ENCODE assay signal across 18 cellular contexts in genomic region chr16:74564451-74564984, GRCh38. TPM values are rescaled to one million over a fixed set of nuclear protein-coding genes. Genes with fewer than 3 reads are reported as not detected.
A peak's percentile ranks its signal among the peaks of the same experiment; 100 is the strongest.
DNase-seq lines count a peak whose midpoint lies in the region; ATAC-seq and TF ChIP-seq lines count a peak whose summit lies in the region.
"Had no signal": no experiment of that assay in that cellular context is flagged by ENCODE, and none has a peak within 500 bp of the region (broad histone marks: within the 10 kb centered on the region; RNA-seq: fewer than 3 reads in every experiment).

No MANE protein-coding gene starts in this region.

- DNase-seq in activated CD4-positive, alpha-beta memory T cell treated with anti-CD3 and anti-CD28 coated beads for 36 hours: no peak
- DNase-seq in activated CD4-positive, alpha-beta memory T cell treated with anti-CD3 and anti-CD28 coated beads, Interleukin-2, amount 10 ng/mL, durations not matched to agents 7 days and 5 days: no peak
- no peak for DNase-seq in CD4-positive, alpha-beta T cell
- DNase-seq in T-cell (no peak), HCEC 1CT (no peak), NCI-H2081 treated with DMSO at 0.1 percent for 48 hours (lab: John Stamatoyannopoulos, UW) (no peak), NCI-H774 (lab: John Stamatoyannopoulos, UW) (no peak)
- DNase-seq in naive thymus-derived CD4-positive, alpha-beta T cell: no peak
- DNase-seq: Caco-2, caudate nucleus, DMS79 treated with DMSO at 0.1 percent for 48 hours, H7, NCI-H1105, NCI-H2029, NCI-H345, T-helper 9 cell, WERI-Rb-1 had no signal

- no peaks in the 10 kb centered on the region for H3K9me3 Mint-ChIP-seq in activated CD4-positive, alpha-beta memory T cell treated with anti-CD3 and anti-CD28 coated beads for 36 hours
- no peaks in the 10 kb centered on the region for H3K9me3 Mint-ChIP-seq in activated CD4-positive, alpha-beta memory T cell treated with anti-CD3 and anti-CD28 coated beads, Interleukin-2, amount 10 ng/mL, durations not matched to agents 7 days and 5 days
- H3K9me3 Mint-ChIP-seq in CD4-positive, alpha-beta T cell: no peaks in the 10 kb centered on the region
- no peaks in the 10 kb centered on the region for H3K9me3 Mint-ChIP-seq in T-cell
- H3K9me3 Mint-ChIP-seq in naive thymus-derived CD4-positive, alpha-beta T cell: peaks cover 0 to 11% (median 0%) of the 10 kb centered on the region in 11 donors

- peak overlapping the region; percentile 0 for H3K27ac Mint-ChIP-seq in activated CD4-positive, alpha-beta memory T cell treated with anti-CD3 and anti-CD28 coated beads for 36 hours
- H3K27ac Mint-ChIP-seq in activated CD4-positive, alpha-beta memory T cell treated with anti-CD3 and anti-CD28 coated beads, Interleukin-2, amount 10 ng/mL, durations not matched to agents 7 days and 5 days: no peak overlapping the region
- H3K27ac Mint-ChIP-seq in CD4-positive, alpha-beta T cell: peak overlapping the region; percentile 87
- peak overlapping the region; percentile 21 to 54 for H3K27ac Mint-ChIP-seq in T-cell
- peak overlapping the region in 8 of 9 donors; percentile 38 to 85 (median 71) for H3K27ac Mint-ChIP-seq in naive thymus-derived CD4-positive, alpha-beta T cell

- H3K27me3 Mint-ChIP-seq in activated CD4-positive, alpha-beta memory T cell treated with anti-CD3 and anti-CD28 coated beads for 36 hours: no peaks in the 10 kb centered on the region
- no peaks in the 10 kb centered on the region for H3K27me3 Mint-ChIP-seq in activated CD4-positive, alpha-beta memory T cell treated with anti-CD3 and anti-CD28 coated beads, Interleukin-2, amount 10 ng/mL, durations not matched to agents 7 days and 5 days
- no peaks in the 10 kb centered on the region for H3K27me3 Mint-ChIP-seq in CD4-positive, alpha-beta T cell
- H3K27me3 Mint-ChIP-seq in T-cell: no peaks in the 10 kb centered on the region
- no peaks in the 10 kb centered on the region for H3K27me3 Mint-ChIP-seq in naive thymus-derived CD4-positive, alpha-beta T cell

- intact Hi-C loops in activated CD4-positive, alpha-beta memory T cell treated with anti-CD3 and anti-CD28 coated beads for 36 hours (cut with micrococcal nuclease): no loop called here
- intact Hi-C loops in CD4-positive, alpha-beta T cell (cut with DNase I, micrococcal nuclease): no loop called here
- intact Hi-C loops in naive thymus-derived CD4-positive, alpha-beta T cell (cut with micrococcal nuclease): no loop called here

- H3K4me3 Mint-ChIP-seq in activated CD4-positive, alpha-beta memory T cell treated with anti-CD3 and anti-CD28 coated beads for 36 hours: no peak overlapping the region
- H3K4me3 Mint-ChIP-seq in activated CD4-positive, alpha-beta memory T cell treated with anti-CD3 and anti-CD28 coated beads, Interleukin-2, amount 10 ng/mL, durations not matched to agents 7 days and 5 days: no peak overlapping the region
- no peak overlapping the region for H3K4me3 Mint-ChIP-seq in CD4-positive, alpha-beta T cell
- peak overlapping the region in 1 of 3 donors; percentile 26 for H3K4me3 Mint-ChIP-seq in T-cell
- peak overlapping the region in 4 of 10 donors; percentile 0 to 59 (median 40) for H3K4me3 Mint-ChIP-seq in naive thymus-derived CD4-positive, alpha-beta T cell

- H3K4me1 ChIP-seq in naive thymus-derived CD4-positive, alpha-beta T cell (ENCODE audit: control insufficient read depth in 2 of 2, insufficient read depth in 2 of 2, low read length in 2 of 2): peaks cover 6 to 32% of the 10 kb centered on the region in 2 donors

- no peaks in the 10 kb centered on the region for H3K9me3 ChIP-seq in CD4-positive, alpha-beta T cell (ENCODE audit: control insufficient read depth, low read length)
- no peaks in the 10 kb centered on the region for H3K9me3 ChIP-seq in naive thymus-derived CD4-positive, alpha-beta T cell (ENCODE audit: control insufficient read depth in 2 of 3, low read length in 3 of 3)
- H3K9me3 ChIP-seq: ascending aorta, Caco-2 had no signal

- no peak for ATAC-seq in CD4-positive, alpha-beta T cell (ENCODE audit: poor library complexity)
- ATAC-seq in T-cell (replicated peaks in 1 of 4): no peak
- ATAC-seq in naive thymus-derived CD4-positive, alpha-beta T cell: no peak

- H3K36me3 ChIP-seq in naive thymus-derived CD4-positive, alpha-beta T cell (ENCODE audit: control insufficient read depth in 2 of 3, insufficient read depth in 3 of 3, low read length in 3 of 3): no peaks in the 10 kb centered on the region
- H3K36me3 ChIP-seq: ascending aorta, WERI-Rb-1 had no signal

- no peak overlapping the region for H3K27ac ChIP-seq in CD4-positive, alpha-beta T cell (ENCODE audit: low read depth, low read length)
- peak overlapping the region; percentile 26 for H3K27ac ChIP-seq in naive thymus-derived CD4-positive, alpha-beta T cell (ENCODE audit: low read depth, low read length)
- H3K27ac ChIP-seq: ascending aorta, WERI-Rb-1 had no signal

- no peaks in the 10 kb centered on the region for H3K36me3 Mint-ChIP-seq in activated CD4-positive, alpha-beta memory T cell treated with anti-CD3 and anti-CD28 coated beads for 36 hours
- peaks cover 23% of the 10 kb centered on the region for H3K36me3 Mint-ChIP-seq in activated CD4-positive, alpha-beta memory T cell treated with anti-CD3 and anti-CD28 coated beads, Interleukin-2, amount 10 ng/mL, durations not matched to agents 7 days and 5 days (ENCODE audit: low read depth)
- peaks cover 44% of the 10 kb centered on the region for H3K36me3 Mint-ChIP-seq in CD4-positive, alpha-beta T cell (ENCODE audit: low read depth)
- H3K36me3 Mint-ChIP-seq in T-cell: peaks cover 13% of the 10 kb centered on the region
- peaks cover 0 to 27% (median 4%) of the 10 kb centered on the region in 5 donors for H3K36me3 Mint-ChIP-seq in naive thymus-derived CD4-positive, alpha-beta T cell

- no peak overlapping the region for H3K4me3 ChIP-seq in naive thymus-derived CD4-positive, alpha-beta T cell (ENCODE audit: low read length)
- H3K4me3 ChIP-seq: ascending aorta had no signal

- no peak for TF ChIP-seq CTCF in CD4-positive, alpha-beta T cell (IDR thresholded peaks at IDR 0.05)

- H3K4me1 Mint-ChIP-seq in activated CD4-positive, alpha-beta memory T cell treated with anti-CD3 and anti-CD28 coated beads for 36 hours (ENCODE audit: low read depth): peaks cover 80% of the 10 kb centered on the region
- H3K4me1 Mint-ChIP-seq in activated CD4-positive, alpha-beta memory T cell treated with anti-CD3 and anti-CD28 coated beads, Interleukin-2, amount 10 ng/mL, durations not matched to agents 7 days and 5 days: peaks cover 56% of the 10 kb centered on the region
- H3K4me1 Mint-ChIP-seq in CD4-positive, alpha-beta T cell (ENCODE audit: low read depth): peaks cover 96% of the 10 kb centered on the region
- H3K4me1 Mint-ChIP-seq in T-cell: peaks cover 78 to 93% (median 91%) of the 10 kb centered on the region in 3 donors
- H3K4me1 Mint-ChIP-seq in naive thymus-derived CD4-positive, alpha-beta T cell: peaks cover 42 to 98% (median 90%) of the 10 kb centered on the region in 7 donors

- CTCF ChIA-PET in activated CD4-positive, alpha-beta memory T cell treated with anti-CD3 and anti-CD28 coated beads for 36 hours (lab: Charles Lee): no interaction called here
- CTCF ChIA-PET in activated CD4-positive, alpha-beta memory T cell treated with anti-CD3 and anti-CD28 coated beads, Interleukin-2, amount 10 ng/mL, durations not matched to agents 7 days and 5 days (lab: Charles Lee): no interaction called here
- CTCF ChIA-PET in CD4-positive, alpha-beta T cell (lab: Charles Lee): no interaction called here
- CTCF ChIA-PET in T-cell (lab: Charles Lee): no interaction called here
- CTCF ChIA-PET in naive thymus-derived CD4-positive, alpha-beta T cell (lab: Charles Lee): interaction anchor here (1.4 kb wide), 1 partner anchor 58 kb away, joined by 3 read pairs; no protein-coding TSS in a partner anchor

- POLR2A ChIA-PET in activated CD4-positive, alpha-beta memory T cell treated with anti-CD3 and anti-CD28 coated beads for 36 hours (lab: Charles Lee): no interaction called here
- POLR2A ChIA-PET in activated CD4-positive, alpha-beta memory T cell treated with anti-CD3 and anti-CD28 coated beads, Interleukin-2, amount 10 ng/mL, durations not matched to agents 7 days and 5 days (lab: Charles Lee): interaction anchor here (0.9 kb wide), 1 partner anchor 43 kb away, joined by 4 read pairs; the partner anchor contains the start of gene GLG1
- POLR2A ChIA-PET in CD4-positive, alpha-beta T cell (lab: Charles Lee): no interaction called here
- POLR2A ChIA-PET in T-cell (lab: Charles Lee): no interaction called here
- POLR2A ChIA-PET in naive thymus-derived CD4-positive, alpha-beta T cell (lab: Charles Lee): no interaction called here

- no peaks in the 10 kb centered on the region for H3K27me3 ChIP-seq in CD4-positive, alpha-beta T cell (ENCODE audit: control insufficient read depth, insufficient read depth, low read length)
- no peaks in the 10 kb centered on the region for H3K27me3 ChIP-seq in naive thymus-derived CD4-positive, alpha-beta T cell (ENCODE audit: control insufficient read depth in 2 of 2, insufficient read depth in 2 of 2, low read length in 2 of 2)
- H3K27me3 ChIP-seq: ascending aorta had no signal

RNA-seq across cellular contexts. Expression of gene GLG1, which starts 42.4 kb away (rescaled TPM):
- total RNA-seq in activated CD4-positive, alpha-beta memory T cell treated with anti-CD3 and anti-CD28 coated beads for 36 hours: 10 to 100 TPM; 58.1 to 63.8 TPM
- 100 to 1,000 TPM; 130 to 132 TPM for total RNA-seq in activated CD4-positive, alpha-beta memory T cell treated with anti-CD3 and anti-CD28 coated beads, Interleukin-2, amount 10 ng/mL, durations not matched to agents 7 days and 5 days
- 100 to 1,000 TPM; 110 to 114 TPM for total RNA-seq in CD4-positive, alpha-beta T cell
- total RNA-seq in T-cell: 100 to 1,000 TPM; 159 to 216 (median 167) TPM
- 100 to 1,000 TPM; 125 to 198 (median 188) TPM for total RNA-seq in naive thymus-derived CD4-positive, alpha-beta T cell
- polyA plus RNA-seq in naive thymus-derived CD4-positive, alpha-beta T cell: 100 to 1,000 TPM; 181 to 285 TPM
